Comparison of ENCODE assay signal across 9 cellular contexts in the genomic region with DNA sequence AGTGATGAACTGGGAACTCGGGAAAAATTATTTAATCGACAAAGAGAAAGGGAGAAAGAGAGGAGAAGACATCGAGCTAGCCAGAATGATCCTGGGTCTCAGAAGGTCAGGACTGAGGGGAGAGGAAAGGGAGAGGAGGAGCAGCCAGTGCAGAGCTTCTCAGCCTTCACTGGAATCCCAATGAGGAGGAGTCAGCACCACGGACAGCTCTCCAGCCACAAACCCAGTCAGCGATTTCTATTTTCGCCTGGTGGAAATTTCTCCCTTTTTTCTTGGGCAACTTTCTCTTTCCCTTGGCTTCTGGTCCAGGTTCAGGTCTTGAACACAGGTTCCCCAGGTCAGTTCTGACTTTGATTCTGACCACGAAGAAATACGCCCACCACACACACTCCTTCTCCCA. TPM values are rescaled to one million over a fixed set of nuclear protein-coding genes. Genes with fewer than 3 reads are reported as not detected.
DNase-seq lines count a peak whose midpoint lies in the region; ATAC-seq and TF ChIP-seq lines count a peak whose summit lies in the region.
"Had no signal": no experiment of that assay in that cellular context is flagged by ENCODE, and none has a peak within 500 bp of the region (broad histone marks: within the 10 kb centered on the region; RNA-seq: fewer than 3 reads in every experiment).

No MANE protein-coding gene starts in this region.

- peaks cover 0 to 15% (median 0%) of the 10 kb centered on the region in 3 donors for H3K9me3 ChIP-seq in gastroesophageal sphincter
- no peaks in the 10 kb centered on the region for H3K9me3 ChIP-seq in CD8-positive, alpha-beta T cell (ENCODE audit: low read length)

- no peak for ATAC-seq in gastroesophageal sphincter
- no peak for ATAC-seq in CD8-positive, alpha-beta T cell

- WGBS in gastroesophageal sphincter (ENCODE audit: low coverage in 1 of 2), 2 donors, result 1 to 3% methylated on average over 8 of the region's 8 CpGs

- no peak overlapping the region for H3K27ac Mint-ChIP-seq in Calu3 (ENCODE audit: unreplicated experiment)
- H3K27ac Mint-ChIP-seq in CD8-positive, alpha-beta T cell, result no peak overlapping the region
- H3K27ac Mint-ChIP-seq: activated naive CD8-positive, alpha-beta T cell had no signal

- no peaks in the 10 kb centered on the region for H3K36me3 ChIP-seq in gastroesophageal sphincter
- no peaks in the 10 kb centered on the region for H3K36me3 ChIP-seq in CD8-positive, alpha-beta T cell (ENCODE audit: insufficient read depth, low read length)

- peaks cover 68% of the 10 kb centered on the region for H3K27me3 ChIP-seq in gastroesophageal sphincter
- H3K27me3 ChIP-seq in CD8-positive, alpha-beta T cell (ENCODE audit: insufficient read depth, low read length), result no peaks in the 10 kb centered on the region

- H3K27ac ChIP-seq in gastroesophageal sphincter, result no peak overlapping the region
- no peak overlapping the region for H3K27ac ChIP-seq in CD8-positive, alpha-beta T cell (ENCODE audit: low read depth, low read length)

- no peaks in the 10 kb centered on the region for H3K27me3 Mint-ChIP-seq in Calu3 (ENCODE audit: unreplicated experiment)
- peaks cover 36% of the 10 kb centered on the region for H3K27me3 Mint-ChIP-seq in CD8-positive, alpha-beta T cell (ENCODE audit: low read depth)

- no TSS peak for BruUV-seq in Calu3 (replicated peaks; lab: Mats Ljungman, UMichigan)

- no peak for TF ChIP-seq EP300 in gastroesophageal sphincter (IDR thresholded peaks at IDR 0.05)

- H3K4me3 ChIP-seq in choroid plexus epithelial cell (ENCODE audit: low read depth, low read length), result no peak overlapping the region
- H3K4me3 ChIP-seq in gastroesophageal sphincter, result no peak overlapping the region
- no peak overlapping the region for H3K4me3 ChIP-seq in CD8-positive, alpha-beta T cell (ENCODE audit: low read depth, low read length)

- intact Hi-C loops in Calu3 (cut with micrococcal nuclease; ENCODE audit: unreplicated experiment), result no loop called here
- intact Hi-C loops in CD8-positive, alpha-beta T cell (cut with DNase I, micrococcal nuclease), result no loop called here

- H3K4me1 ChIP-seq in gastroesophageal sphincter, result peaks cover 0 to 14% (median 0%) of the 10 kb centered on the region in 3 donors
- H3K4me1 ChIP-seq in CD8-positive, alpha-beta T cell (ENCODE audit: insufficient read depth, low read length), result no peaks in the 10 kb centered on the region

- H3K4me1 Mint-ChIP-seq in Calu3 (ENCODE audit: low read depth, unreplicated experiment), result no peaks in the 10 kb centered on the region
- H3K4me1 Mint-ChIP-seq in CD8-positive, alpha-beta T cell (ENCODE audit: low read depth), result no peaks in the 10 kb centered on the region

- H3K4me3 Mint-ChIP-seq in Calu3 (ENCODE audit: low read depth, unreplicated experiment), result no peak overlapping the region
- H3K4me3 Mint-ChIP-seq in CD8-positive, alpha-beta T cell, result no peak overlapping the region
- H3K4me3 Mint-ChIP-seq: activated naive CD8-positive, alpha-beta T cell had no signal

- peak; percentile 39 for DNase-seq in GM10248 (ENCODE audit: extremely low spot score)
- peak; percentile 18 for DNase-seq in LHCN-M2 (ENCODE audit: low read depth)
- DNase-seq in choroid plexus epithelial cell (ENCODE audit: low read depth), result peak; percentile 41
- DNase-seq in myocyte (ENCODE audit: low read depth), result peak; percentile 68
- no peak for DNase-seq in Calu3
- DNase-seq in stimulated activated naive CD4-positive, alpha-beta T cell treated with Interleukin-2 at 50 U/mL for 16 hours (lab: John Stamatoyannopoulos, UW), result no peak
- DNase-seq in CD8-positive, alpha-beta T cell, result no peak

- H3K36me3 Mint-ChIP-seq in Calu3 (ENCODE audit: insufficient read depth, unreplicated experiment), result no peaks in the 10 kb centered on the region
- H3K36me3 Mint-ChIP-seq in CD8-positive, alpha-beta T cell, result no peaks in the 10 kb centered on the region
- H3K36me3 Mint-ChIP-seq: activated naive CD8-positive, alpha-beta T cell had no signal

- CTCF ChIA-PET in GM10248 (lab: Yijun Ruan, JAX), result interaction anchor here (1.4 to 1.7 kb wide), 2 partner anchors 10 to 11 kb away, joined by 3 to 4 read pairs; no protein-coding TSS in a partner anchor
- CTCF ChIA-PET in Calu3 (lab: Charles Lee), result no interaction called here
- CTCF ChIA-PET in CD8-positive, alpha-beta T cell (lab: Charles Lee), result interaction anchor here (0.9 kb wide), 1 partner anchor 11 kb away, joined by 3 read pairs; no protein-coding TSS in a partner anchor

- POLR2A ChIA-PET in GM10248 (lab: Yijun Ruan, JAX), result no interaction called here
- POLR2A ChIA-PET in CD8-positive, alpha-beta T cell (lab: Charles Lee), result no interaction called here

- TF ChIP-seq POLR2A in gastroesophageal sphincter (IDR thresholded peaks at IDR 0.05), result no peak

- H3K9me3 Mint-ChIP-seq in Calu3 (ENCODE audit: low read depth, unreplicated experiment), result peaks cover 16% of the 10 kb centered on the region
- peaks cover 12% of the 10 kb centered on the region for H3K9me3 Mint-ChIP-seq in CD8-positive, alpha-beta T cell

- TF ChIP-seq CTCF in GM10248 (IDR thresholded peaks at IDR 0.05; ENCODE audit: control extremely low read depth, extremely low read depth, low read depth, missing control alignments) (no peak), choroid plexus epithelial cell (conservative IDR thresholded peaks at IDR 0.05; ENCODE audit: low read depth, low read length) (no peak), Calu3 (IDR thresholded peaks at IDR 0.05; ENCODE audit: unreplicated experiment) (no peak), gastroesophageal sphincter (IDR thresholded peaks at IDR 0.05) (no peak)
- no peak for TF ChIP-seq CTCF in CD8-positive, alpha-beta T cell (IDR thresholded peaks at IDR 0.05)

RNA-seq across cellular contexts. Expression of a gene that starts 1.6 kb away (rescaled TPM):
- 0.23 and 0.26 TPM in 2 replicates for total RNA-seq in LHCN-M2 (2014; rRNA removed)
- polyA plus RNA-seq in LHCN-M2 (2012), result 1.3 TPM
- total RNA-seq in myocyte, result 0.47 and 1.4 TPM in 2 replicates
- polyA plus RNA-seq in myocyte (2012), result 1.2 TPM
- total RNA-seq in Calu3 (2022), result not detected in 2 replicates
- total RNA-seq in gastroesophageal sphincter, result under 1 TPM in 1 of 4 donors, not detected in 3; 0.27 TPM
- not detected for total RNA-seq in CD8-positive, alpha-beta T cell

Comparison
In these comparisons a context has a peak if more than half of its experiments do, and no peak if none do; other contexts are left out.
1. DNase-seq: peak in GM10248 (single experiment), LHCN-M2 (single experiment), choroid plexus epithelial cell (single experiment) and myocyte (single experiment); none in Calu3 (single experiment), stimulated activated naive CD4-positive, alpha-beta T cell treated with Interleukin-2 at 50 U/mL for 16 hours (single experiment) and CD8-positive, alpha-beta T cell (0 of 7).